In genomic region chrX:150897371-150898319, GRCh38 we compare ENCODE assay signal across 1 cellular context.
TF ChIP-seq lines count a peak whose summit lies in the region.

No MANE protein-coding gene starts in this region.

TF ChIP-seq in SK-N-SH, 30 proteins besides CTCF, POLR2A, EP300 and RAD21 (continued from another document):
- TF ChIP-seq REST (IDR thresholded peaks at IDR 0.05; ENCODE audit: low read depth, low read length) (no peak), PBX3 (IDR thresholded peaks at IDR 0.05) (no peak), CHD2 (IDR thresholded peaks at IDR 0.05; ENCODE audit: low read length, partially characterized antibody) (no peak), IRF3 (IDR thresholded peaks at IDR 0.05; ENCODE audit: low read depth, low read length) (no peak)
TF ChIP-seq in SK-N-SH: peak in this region for 0.
